Comparison of ENCODE assay signal across 21 cellular contexts in genomic region chr22:27782065-27782464, GRCh38.
"Had no signal": no experiment of that assay in that cellular context is flagged by ENCODE, and none has a peak within 500 bp of the region (broad histone marks: within the 10 kb centered on the region; RNA-seq: fewer than 3 reads in every experiment).

No MANE protein-coding gene starts in this region.

- H3K9me3 Mint-ChIP-seq: activated CD4-positive, alpha-beta memory T cell treated with anti-CD3 and anti-CD28 coated beads for 36 hours; activated naive CD4-positive, alpha-beta T cell treated with anti-CD3 and anti-CD28 coated beads, Interleukin-2, amount 50 U/mL, for 24 hours; stimulated activated naive CD8-positive, alpha-beta T cell treated with anti-CD3 and anti-CD28 coated beads, Interleukin-15, Interleukin-2, amounts not matched to agents 100 ng/mL and 50 ng/mL, for 24 hours; T-cell had no signal

- H3K4me3 Mint-ChIP-seq: activated CD4-positive, alpha-beta memory T cell treated with anti-CD3 and anti-CD28 coated beads for 36 hours; activated CD8-positive, alpha-beta memory T cell treated with anti-CD3 and anti-CD28 coated beads, Interleukin-2, amount 10 ng/mL, durations not matched to agents 7 days and 5 days; activated naive CD4-positive, alpha-beta T cell treated with anti-CD3 and anti-CD28 coated beads, Interleukin-2, amount 50 U/mL, for 24 hours; nephron; stimulated activated naive CD8-positive, alpha-beta T cell treated with anti-CD3 and anti-CD28 coated beads, Interleukin-15, Interleukin-2, amounts not matched to agents 100 ng/mL and 50 ng/mL, for 24 hours; T-cell had no signal

- H2AFZ ChIP-seq: hepatocyte had no signal

- DNase-seq: activated CD4-positive, alpha-beta memory T cell treated with anti-CD3 and anti-CD28 coated beads for 36 hours; activated CD8-positive, alpha-beta memory T cell treated with anti-CD3 and anti-CD28 coated beads, Interleukin-2, amount 10 ng/mL, durations not matched to agents 7 days and 5 days; activated T-cell treated with anti-CD3 and anti-CD28 coated beads, Interleukin-2, amount 50 U/mL, for 1 hour; adrenal gland; central memory CD4-positive, alpha-beta T cell; effector CD8-positive, alpha-beta T cell; kidney; occipital lobe; SK-N-SH; spleen; T-cell; T1000; testis; uterus; WERI-Rb-1 had no signal

- H3K36me3 Mint-ChIP-seq: activated CD4-positive, alpha-beta memory T cell treated with anti-CD3 and anti-CD28 coated beads for 36 hours; activated CD8-positive, alpha-beta memory T cell treated with anti-CD3 and anti-CD28 coated beads, Interleukin-2, amount 10 ng/mL, durations not matched to agents 7 days and 5 days; activated naive CD4-positive, alpha-beta T cell treated with anti-CD3 and anti-CD28 coated beads, Interleukin-2, amount 50 U/mL, for 24 hours; T-cell had no signal

- ATAC-seq: activated CD8-positive, alpha-beta memory T cell treated with anti-CD3 and anti-CD28 coated beads, Interleukin-2, amount 10 ng/mL, durations not matched to agents 7 days and 5 days; sciatic nerve; T-cell had no signal

- H3K9ac ChIP-seq: SK-N-SH had no signal

- H3K9me3 ChIP-seq: adrenal gland, prostate gland, SK-N-SH, spleen, testis, uterus had no signal

- H3K4me1 Mint-ChIP-seq: activated CD8-positive, alpha-beta memory T cell treated with anti-CD3 and anti-CD28 coated beads, Interleukin-2, amount 10 ng/mL, durations not matched to agents 7 days and 5 days; activated naive CD4-positive, alpha-beta T cell treated with anti-CD3 and anti-CD28 coated beads, Interleukin-2, amount 50 U/mL, for 24 hours had no signal

- H3K4me2 ChIP-seq: hepatocyte, SK-N-SH had no signal

- H3K4me3 ChIP-seq: adrenal gland, hepatocyte, prostate gland, spleen, testis, uterus had no signal

- H3K4me1 ChIP-seq: adrenal gland, prostate gland, testis, uterus had no signal

- H3K36me3 ChIP-seq: adrenal gland, prostate gland, spleen, uterus, WERI-Rb-1 had no signal

- H3K27ac Mint-ChIP-seq: activated CD4-positive, alpha-beta memory T cell treated with anti-CD3 and anti-CD28 coated beads for 36 hours; activated CD8-positive, alpha-beta memory T cell treated with anti-CD3 and anti-CD28 coated beads, Interleukin-2, amount 10 ng/mL, durations not matched to agents 7 days and 5 days; activated naive CD4-positive, alpha-beta T cell treated with anti-CD3 and anti-CD28 coated beads, Interleukin-2, amount 50 U/mL, for 24 hours; stimulated activated naive CD8-positive, alpha-beta T cell treated with anti-CD3 and anti-CD28 coated beads, Interleukin-15, Interleukin-2, amounts not matched to agents 100 ng/mL and 50 ng/mL, for 24 hours; T-cell had no signal

- H3K27ac ChIP-seq: adrenal gland, hepatocyte, prostate gland, spleen, testis, uterus, WERI-Rb-1 had no signal

- H3K27me3 ChIP-seq: adrenal gland, hepatocyte, testis, uterus had no signal

- H3K79me2 ChIP-seq: hepatocyte had no signal
